9 cellular contexts compared by ENCODE assay signal in genomic region chr10:28250782-28251181, GRCh38. TPM values are rescaled to one million over a fixed set of nuclear protein-coding genes. Genes with fewer than 3 reads are reported as not detected.
A peak's percentile ranks its signal among the peaks of the same experiment; 100 is the strongest.
DNase-seq lines count a peak whose midpoint lies in the region; ATAC-seq, FAIRE-seq and TF ChIP-seq lines count a peak whose summit lies in the region.
"Had no signal": no experiment of that assay in that cellular context is flagged by ENCODE, and none has a peak within 500 bp of the region (broad histone marks: within the 10 kb centered on the region; RNA-seq: fewer than 3 reads in every experiment).

No MANE protein-coding gene starts in this region.

- no peak for ATAC-seq in esophagus mucosa
- no peak for ATAC-seq in GM18517 (IDR thresholded peaks at IDR 0.05; ENCODE audit: unreplicated experiment)

- in situ Hi-C loops in astrocyte of the cerebellum (cut with HindIII; ENCODE audit: low sequenced_read_pairs): no loop called here

- FAIRE-seq in GM12891 (lab: Jason Lieb, UNC): no peak

- no peak for TF ChIP-seq POLR2A in GM12891 (IDR thresholded peaks at IDR 0.05; ENCODE audit: low read depth, low read length)

- H3K4me3 ChIP-seq in astrocyte of the cerebellum (ENCODE audit: low read depth, low read length): no peak overlapping the region
- H3K4me3 ChIP-seq: HAP-1 had no signal

- TF ChIP-seq CTCF in GM20000 (IDR thresholded peaks at IDR 0.05; ENCODE audit: extremely low read depth, missing control alignments): peak; percentile 4
- peak; percentile 36 for TF ChIP-seq CTCF in astrocyte of the cerebellum (IDR thresholded peaks at IDR 0.05; ENCODE audit: low read depth, low read length, missing control alignments)

- DNase-seq in AG08395 (ENCODE audit: low spot score) (peak; percentile 52), GM20000 (ENCODE audit: low spot score) (peak; percentile 18), astrocyte of the cerebellum (ENCODE audit: low read depth) (peak; percentile 26), left kidney (ENCODE audit: low read depth, low spot score) (peak; percentile 32), GM12891 (ENCODE audit: insufficient read length, low spot score) (no peak)
- DNase-seq in stimulated activated naive CD4-positive, alpha-beta T cell treated with Interleukin-2 at 50 U/mL for 16 hours (lab: John Stamatoyannopoulos, UW): no peak

TF ChIP-seq in GM12891, 5 proteins besides CTCF, POLR2A, EP300 and RAD21:
- TF ChIP-seq SPI1 (IDR thresholded peaks at IDR 0.05; ENCODE audit: low read depth, low read length) (no peak), POLR2AphosphoS5 (IDR thresholded peaks at IDR 0.05; ENCODE audit: low read depth, low read length) (no peak), POU2F2 (IDR thresholded peaks at IDR 0.05; ENCODE audit: low read depth, low read length) (no peak), PAX5 (IDR thresholded peaks at IDR 0.05; ENCODE audit: insufficient read depth, low read length, severe bottlenecking) (no peak), TAF1 (IDR thresholded peaks at IDR 0.05; ENCODE audit: low read depth, low read length) (no peak)

RNA-seq across cellular contexts. Expression of gene MPP7, which starts 52.1 kb away (rescaled TPM):
- 53.6 TPM for total RNA-seq in esophagus mucosa
- not detected for polyA plus RNA-seq in GM12891 (2012; ENCODE audit: low read depth, missing spikeins)

Comparison
In these comparisons a context has a peak if more than half of its experiments do, and no peak if none do; other contexts are left out.
1. DNase-seq: peak in AG08395 (single experiment), GM20000 (single experiment), astrocyte of the cerebellum (single experiment) and left kidney (single experiment); none in stimulated activated naive CD4-positive, alpha-beta T cell treated with Interleukin-2 at 50 U/mL for 16 hours (single experiment) and GM12891 (single experiment).